9 cellular contexts compared by ENCODE assay signal in the genomic region with DNA sequence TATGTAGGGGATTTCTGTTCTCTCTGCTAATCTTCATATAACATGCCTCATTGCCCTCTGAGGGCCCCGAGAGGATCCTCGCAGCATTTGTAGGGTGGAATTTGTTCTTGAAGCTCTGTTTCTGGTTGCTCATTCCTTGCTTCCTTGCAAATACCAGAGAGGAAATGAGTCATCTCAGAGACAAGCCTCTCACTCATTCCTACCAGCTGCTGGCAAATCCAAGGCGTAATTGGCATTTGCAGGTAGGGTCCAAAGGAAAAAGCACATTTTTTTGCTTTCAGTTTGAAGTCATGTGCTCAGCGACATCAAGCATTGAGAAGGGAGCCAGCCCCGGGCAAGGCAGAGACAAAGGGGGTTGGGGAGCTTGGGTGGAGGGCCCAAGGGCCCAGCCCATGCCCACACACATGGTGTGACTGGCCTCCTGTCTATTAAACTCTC.
A peak's percentile ranks its signal among the peaks of the same experiment; 100 is the strongest.
DNase-seq lines count a peak whose midpoint lies in the region; ATAC-seq and TF ChIP-seq lines count a peak whose summit lies in the region.
"Had no signal": no experiment of that assay in that cellular context is flagged by ENCODE, and none has a peak within 500 bp of the region (broad histone marks: within the 10 kb centered on the region; RNA-seq: fewer than 3 reads in every experiment).

No MANE protein-coding gene starts in this region.

- H3K4me3 Mint-ChIP-seq in effector memory CD8-positive, alpha-beta T cell, result no peak overlapping the region

- no peaks in the 10 kb centered on the region for H3K27me3 ChIP-seq in BE2C

- no peaks in the 10 kb centered on the region for H3K4me1 Mint-ChIP-seq in effector memory CD8-positive, alpha-beta T cell (ENCODE audit: low read depth in 2 of 2)

- no peak overlapping the region for H3K4me3 ChIP-seq in GM12865 (ENCODE audit: low read depth, low read length)
- H3K4me3 ChIP-seq in BE2C (ENCODE audit: low read depth, low read length), result no peak overlapping the region

- peaks cover 0 to 5% of the 10 kb centered on the region in 2 donors for H3K27me3 Mint-ChIP-seq in effector memory CD8-positive, alpha-beta T cell

- H3K4me1 ChIP-seq in BE2C, result no peaks in the 10 kb centered on the region

- H3K9me3 ChIP-seq in BE2C, result no peaks in the 10 kb centered on the region

- DNase-seq in GM12865 (ENCODE audit: low read depth) (peak; percentile 11), RWPE1 (ENCODE audit: low spot score) (peak; percentile 66), fibroblast of peridontal ligament (ENCODE audit: extremely low read depth) (peak; percentile 39), retina (peak; percentile 53), BE2C (no peak), NCI-H524 treated with DMSO at 0.1 percent for 48 hours (lab: John Stamatoyannopoulos, UW) (no peak), NCI-H345 treated with DMSO at 0.1 percent for 48 hours (lab: John Stamatoyannopoulos, UW; ENCODE audit: unreplicated experiment) (no peak)
- DNase-seq in effector memory CD8-positive, alpha-beta T cell, result no peak
- DNase-seq: effector CD4-positive, alpha-beta T cell had no signal

- H3K27ac ChIP-seq in RWPE1, result no peak overlapping the region

- TF ChIP-seq CTCF in GM12865 (IDR thresholded peaks at IDR 0.05; ENCODE audit: insufficient read depth, low read depth, low read length, missing control alignments), result no peak
- TF ChIP-seq CTCF in RWPE1 (conservative IDR thresholded peaks at IDR 0.05; ENCODE audit: low read depth), result no peak
- no peak for TF ChIP-seq CTCF in BE2C (IDR thresholded peaks at IDR 0.05; ENCODE audit: low read depth, low read length)

- no peak overlapping the region for H3K27ac Mint-ChIP-seq in effector memory CD8-positive, alpha-beta T cell

- no peak for ATAC-seq in effector memory CD8-positive, alpha-beta T cell (replicated peaks)

- CTCF ChIA-PET in RWPE1 (lab: Yijun Ruan, JAX), result interaction anchor here (0.6 kb wide), 1 partner anchor 295 kb away, joined by 5 read pairs; no protein-coding TSS in a partner anchor

- H3K36me3 Mint-ChIP-seq in effector memory CD8-positive, alpha-beta T cell (ENCODE audit: insufficient read depth), result peaks cover 2% of the 10 kb centered on the region

- POLR2A ChIA-PET in RWPE1 (lab: Yijun Ruan, JAX; ENCODE audit: low non-redundant PET), result no interaction called here

- H3K9me3 Mint-ChIP-seq in effector memory CD8-positive, alpha-beta T cell, result peaks cover 7 to 19% of the 10 kb centered on the region in 2 donors

- H3K36me3 ChIP-seq in BE2C, result no peaks in the 10 kb centered on the region

Comparison
In these comparisons a context has a peak if more than half of its experiments do, and no peak if none do; other contexts are left out.
1. DNase-seq: peak in GM12865 (single experiment), RWPE1 (single experiment), fibroblast of peridontal ligament (single experiment) and retina (single experiment); none in BE2C (single experiment), effector memory CD8-positive, alpha-beta T cell (0 of 3), NCI-H524 treated with DMSO at 0.1 percent for 48 hours (single experiment) and NCI-H345 treated with DMSO at 0.1 percent for 48 hours (single experiment).